In genomic region chr22:45961679-45962430, GRCh38 we compare ENCODE assay signal across 20 cellular contexts. TPM values are rescaled to one million over a fixed set of nuclear protein-coding genes. Genes with fewer than 3 reads are reported as not detected.
DNase-seq lines count a peak whose midpoint lies in the region; ATAC-seq and TF ChIP-seq lines count a peak whose summit lies in the region.
"Had no signal": no experiment of that assay in that cellular context is flagged by ENCODE, and none has a peak within 500 bp of the region (broad histone marks: within the 10 kb centered on the region; RNA-seq: fewer than 3 reads in every experiment).

No MANE protein-coding gene starts in this region.

- no peak overlapping the region for H2AFZ ChIP-seq in neural progenitor cell (replicated peaks)
- H2AFZ ChIP-seq in trophoblast cell (ENCODE audit: insufficient read depth, low read length, poor library complexity), result no peak overlapping the region
- H2AFZ ChIP-seq: GM23338 had no signal

- peaks cover 12% of the 10 kb centered on the region for H3K79me1 ChIP-seq in trophoblast cell (ENCODE audit: low read length)

- no peak for ATAC-seq in GM18858 (IDR thresholded peaks at IDR 0.05; ENCODE audit: unreplicated experiment)
- no peak for ATAC-seq in HG02588 (IDR thresholded peaks at IDR 0.05; ENCODE audit: unreplicated experiment)
- ATAC-seq: CD8-positive, alpha-beta T cell; GM23338; HCT116 had no signal

- H3K4me3 Mint-ChIP-seq in neural progenitor cell, result no peak overlapping the region
- H3K4me3 Mint-ChIP-seq: B cell; CD4-positive, CD25-positive, alpha-beta regulatory T cell; CD8-positive, alpha-beta T cell; GM23338; H9; HFFc6 had no signal

- no peaks in the 10 kb centered on the region for H4K20me1 ChIP-seq in neural progenitor cell (ENCODE audit: low read depth)

- POLR2A ChIA-PET in HEK293 (lab: Yijun Ruan, JAX) (no interaction called here), RWPE1 (lab: Yijun Ruan, JAX; ENCODE audit: low non-redundant PET) (no interaction called here)

- no peaks in the 10 kb centered on the region for H3K9me3 Mint-ChIP-seq in neural progenitor cell
- H3K9me3 Mint-ChIP-seq: CD4-positive, CD25-positive, alpha-beta regulatory T cell; CD8-positive, alpha-beta T cell; GM23338; H9; HFFc6 had no signal

- no peak overlapping the region for H3K4me3 ChIP-seq in HEK293 (ENCODE audit: low read depth, low read length)
- H3K4me3 ChIP-seq in neural progenitor cell, result no peak overlapping the region
- H3K4me3 ChIP-seq in trophoblast cell (ENCODE audit: low read depth, low read length), result no peak overlapping the region
- H3K4me3 ChIP-seq: BLaER1, GM23338 had no signal

- H3K27ac ChIP-seq in HEK293 (ENCODE audit: extremely low read depth, low read depth, low read length) (no peak overlapping the region), RWPE1 (peak overlapping the region; percentile 33), neural progenitor cell (no peak overlapping the region), trophoblast cell (ENCODE audit: low read depth, low read length) (no peak overlapping the region)
- H3K27ac ChIP-seq: BLaER1, C4-2B had no signal

- peaks cover 6% of the 10 kb centered on the region for H3K27me3 ChIP-seq in neural progenitor cell
- no peaks in the 10 kb centered on the region for H3K27me3 ChIP-seq in trophoblast cell (ENCODE audit: insufficient read depth, low read length)

- H3F3A ChIP-seq in neural progenitor cell (ENCODE audit: low read depth), result peaks cover 3% of the 10 kb centered on the region

- intact Hi-C loops in posterior vena cava (cut with DNase I), result no loop called here

- no peak overlapping the region for H4K12ac ChIP-seq in trophoblast cell (ENCODE audit: low read depth, low read length)

- peak overlapping the region; percentile 14 for H2AK5ac ChIP-seq in trophoblast cell (ENCODE audit: low read length)

- no peaks in the 10 kb centered on the region for H3K36me3 Mint-ChIP-seq in neural progenitor cell
- H3K36me3 Mint-ChIP-seq: CD4-positive, CD25-positive, alpha-beta regulatory T cell; CD8-positive, alpha-beta T cell had no signal

- H3K27ac Mint-ChIP-seq in neural progenitor cell, result peak overlapping the region; percentile 74
- H3K27ac Mint-ChIP-seq: B cell; CD4-positive, CD25-positive, alpha-beta regulatory T cell; CD8-positive, alpha-beta T cell; GM23338; HFFc6 had no signal

- H3K9ac ChIP-seq in neural progenitor cell (no peak overlapping the region), trophoblast cell (ENCODE audit: low read length) (no peak overlapping the region)
- H3K9ac ChIP-seq: BLaER1 had no signal

- no peak overlapping the region for H2BK5ac ChIP-seq in trophoblast cell (ENCODE audit: low read depth, low read length, poor library complexity)

- H2BK120ac ChIP-seq in trophoblast cell (ENCODE audit: insufficient read depth, low read length, poor library complexity), result no peak overlapping the region

- H3K9me3 ChIP-seq in HEK293 (ENCODE audit: control insufficient read depth, insufficient read depth, low read depth, low read length) (no peaks in the 10 kb centered on the region), neural progenitor cell (ENCODE audit: low read depth) (no peaks in the 10 kb centered on the region), trophoblast cell (ENCODE audit: insufficient read depth, low read depth, low read length) (no peaks in the 10 kb centered on the region)
- H3K9me3 ChIP-seq: BLaER1, Caco-2 had no signal

- no peak overlapping the region for H4K91ac ChIP-seq in trophoblast cell (ENCODE audit: low read depth, low read length)

- H3K79me2 ChIP-seq in neural progenitor cell (ENCODE audit: low read depth) (no peaks in the 10 kb centered on the region), trophoblast cell (ENCODE audit: control insufficient read depth, insufficient read depth, low read length, poor library complexity) (no peaks in the 10 kb centered on the region)

- H3K4ac ChIP-seq in trophoblast cell (ENCODE audit: low read depth, low read length), result no peak overlapping the region

- H3K27me3 Mint-ChIP-seq in neural progenitor cell (ENCODE audit: insufficient read depth, low read depth), result peaks cover 14% of the 10 kb centered on the region
- H3K27me3 Mint-ChIP-seq: CD4-positive, CD25-positive, alpha-beta regulatory T cell had no signal

- H3K4me1 ChIP-seq in HEK293 (ENCODE audit: control insufficient read depth, insufficient read depth, low read length) (no peaks in the 10 kb centered on the region), neural progenitor cell (peaks cover 27% of the 10 kb centered on the region), trophoblast cell (ENCODE audit: control insufficient read depth in 1 of 2, insufficient read depth in 2 of 2, low read length in 2 of 2) (peaks cover 18% of the 10 kb centered on the region in 2 experiments)

- H3K23ac ChIP-seq in trophoblast cell (ENCODE audit: low read length), result no peak overlapping the region

- H4K8ac ChIP-seq in trophoblast cell (ENCODE audit: low read depth, low read length), result no peak overlapping the region

- no CpG with 5 or more reads among the region's 17 CpGs for WGBS in trophoblast cell (ENCODE audit: extremely low coverage, insufficient coverage, insufficient read length)

- H3K4me1 Mint-ChIP-seq in neural progenitor cell, result peaks cover 19% of the 10 kb centered on the region
- H3K4me1 Mint-ChIP-seq: CD4-positive, CD25-positive, alpha-beta regulatory T cell had no signal

- no peak overlapping the region for H3K14ac ChIP-seq in trophoblast cell (ENCODE audit: low read length)

- no peak overlapping the region for H2BK12ac ChIP-seq in trophoblast cell (ENCODE audit: low read length)

- H3K4me2 ChIP-seq in neural progenitor cell, result no peak overlapping the region
- no peak overlapping the region for H3K4me2 ChIP-seq in trophoblast cell (ENCODE audit: low read length)
- H3K4me2 ChIP-seq: BLaER1, GM23338 had no signal

- TF ChIP-seq CTCF in HEK293 (tag by site-specific recombination; IDR thresholded peaks at IDR 0.05) (no peak), RWPE1 (conservative IDR thresholded peaks at IDR 0.05; ENCODE audit: low read depth) (no peak), neural progenitor cell (IDR thresholded peaks at IDR 0.05) (no peak)

- CTCF ChIA-PET in HEK293 (lab: Yijun Ruan, JAX), result interaction anchor here (1.2 kb wide), 1 partner anchor 98 kb away, joined by 6 read pairs; no protein-coding TSS in a partner anchor
- CTCF ChIA-PET in RWPE1 (lab: Yijun Ruan, JAX), result interaction anchor here (0.6 to 0.7 kb wide), 2 partner anchors 98 to 389 kb away, joined by 3 to 4 read pairs; no protein-coding TSS in a partner anchor

- H3K36me3 ChIP-seq in HEK293 (ENCODE audit: control insufficient read depth in 2 of 2, insufficient read depth in 1 of 2, low read length in 2 of 2) (no peaks in the 10 kb centered on the region), neural progenitor cell (no peaks in the 10 kb centered on the region), trophoblast cell (ENCODE audit: control insufficient read depth in 1 of 2, insufficient read depth in 2 of 2, low read length in 2 of 2) (no peaks in the 10 kb centered on the region)
- H3K36me3 ChIP-seq: BLaER1 had no signal

- H3K18ac ChIP-seq in trophoblast cell (ENCODE audit: low read length), result no peak overlapping the region

- DNase-seq in RWPE1 (ENCODE audit: low spot score) (no peak), neural progenitor cell (ENCODE audit: low spot score) (no peak), trophoblast cell (no peak), posterior vena cava (ENCODE audit: low spot score) (no peak)
- no peak for DNase-seq in stimulated activated CD4-positive, alpha-beta T cell treated with anti-CD3 and anti-CD28 coated beads, Interleukin-15, amount 100 ng/mL, for 24 hours
- DNase-seq: Caco-2; CD4-positive, CD25-positive, alpha-beta regulatory T cell; CD8-positive, alpha-beta T cell; DMS153; DND-41; H9; HFFc6 had no signal

TF ChIP-seq in HEK293, 187 proteins besides CTCF, POLR2A, EP300 and RAD21:
- TF ChIP-seq KLF8 (tag by site-specific recombination; IDR thresholded peaks at IDR 0.05), result peak; percentile 43; the same call in 1 of the 2 replicates
- TF ChIP-seq BCL11A (tag by site-specific recombination; IDR thresholded peaks at IDR 0.05; ENCODE audit: low read depth), result peak; percentile 81; the same call in 1 of the 2 replicates
- no peak for TF ChIP-seq IKZF3 (tag by site-specific recombination; IDR thresholded peaks at IDR 0.05)

RNA-seq across cellular contexts. Expression of gene WNT7B, which starts 15.1 kb away (rescaled TPM):
- total RNA-seq in neural progenitor cell (ENCODE audit: low replicate concordance) (1.8 and 3.5 TPM in 2 replicates), posterior vena cava (not detected)
- 5.9 and 6.1 TPM in 2 replicates for polyA plus RNA-seq in trophoblast cell (2013)
- total RNA-seq: CD4-positive, CD25-positive, alpha-beta regulatory T cell; CD8-positive, alpha-beta T cell had no signal
- polyA plus RNA-seq: CD4-positive, CD25-positive, alpha-beta regulatory T cell; GM23338 had no signal
